ENCODE assay signal across 12 cellular contexts in the genomic region with DNA sequence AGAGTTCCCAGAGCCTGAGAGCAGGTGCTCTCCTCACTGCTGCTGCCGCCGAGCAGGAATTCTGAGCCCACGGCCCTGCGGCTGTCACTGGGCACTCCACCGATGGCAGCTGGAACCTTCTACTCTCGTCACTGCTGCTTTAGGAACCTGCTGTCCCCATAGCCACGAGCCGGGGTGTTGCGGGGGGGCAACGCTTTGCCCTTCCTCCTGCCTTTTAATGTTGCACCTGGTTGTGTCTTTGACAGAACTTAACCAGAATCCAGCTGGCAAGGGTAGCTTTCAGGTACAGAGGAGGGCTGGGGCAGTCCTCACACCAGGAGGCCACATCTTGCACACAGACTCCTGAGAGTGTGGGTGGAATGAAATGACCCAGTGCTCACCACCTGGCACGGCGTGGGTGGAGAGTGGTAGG. TPM values are rescaled to one million over a fixed set of nuclear protein-coding genes. Genes with fewer than 3 reads are reported as not detected.
DNase-seq lines count a peak whose midpoint lies in the region; ATAC-seq, FAIRE-seq and TF ChIP-seq lines count a peak whose summit lies in the region.
"Had no signal": no experiment of that assay in that cellular context is flagged by ENCODE, and none has a peak within 500 bp of the region (broad histone marks: within the 10 kb centered on the region; RNA-seq: fewer than 3 reads in every experiment).

No MANE protein-coding gene starts in this region.

- H4K20me1 ChIP-seq in GM23248 (ENCODE audit: insufficient read depth), result peaks cover 4% of the 10 kb centered on the region; the same call in 1 of the 2 replicates

- no peaks in the 10 kb centered on the region for H3F3A ChIP-seq in GM23248 (ENCODE audit: insufficient read depth)

- TF ChIP-seq CTCF in WTC11 (IDR thresholded peaks at IDR 0.05) (no peak), pancreas (IDR thresholded peaks at IDR 0.05) (no peak)

- ATAC-seq in GM21717 (IDR thresholded peaks at IDR 0.05; ENCODE audit: unreplicated experiment) (peak; percentile 20), WTC11 (no peak), naive B cell (ENCODE audit: low read depth in 2 of 2) (no peak), pancreas (no peak)

- POLR2A ChIA-PET in WTC11 (lab: Charles Lee), result no interaction called here

- H3K9me3 Mint-ChIP-seq in WTC11, result no peaks in the 10 kb centered on the region; the same call in 1 of the 2 replicates
- no peaks in the 10 kb centered on the region for H3K9me3 Mint-ChIP-seq in naive B cell
- H3K9me3 Mint-ChIP-seq: type B pancreatic cell had no signal

- WGBS in pancreas, 2 donors, result 63 to 81% methylated on average over 12 of the region's 12 CpGs
- 89% methylated on average over 12 of the region's 12 CpGs for WGBS in GM23248 (ENCODE audit: low coverage in 1 of 2, low lambda C conversion rate in 2 of 2, missing lambda C conversion rate in 2 of 2), 2 experiments

- H3K9me3 ChIP-seq in pancreas (no peaks in the 10 kb centered on the region), GM23248 (ENCODE audit: low read depth) (no peaks in the 10 kb centered on the region)

- DNase-seq in COLO668 (lab: John Stamatoyannopoulos, UW; ENCODE audit: unreplicated experiment) (peak; percentile 72), WTC11 (ENCODE audit: low spot score) (no peak), naive B cell (no peak), pancreas (no peak), COLO829 (ENCODE audit: low spot score) (no peak), KBM-7 (no peak), GM23248 (no peak)
- DNase-seq: brain microvascular endothelial cell, NCI-H1930 had no signal

- H3K27me3 ChIP-seq in pancreas (no peaks in the 10 kb centered on the region), GM23248 (replicated peaks; ENCODE audit: insufficient read depth) (no peaks in the 10 kb centered on the region)
- H3K27me3 ChIP-seq: brain microvascular endothelial cell had no signal

- peaks cover 87% of the 10 kb centered on the region for H3K79me2 ChIP-seq in GM23248 (ENCODE audit: insufficient read depth)

- H3K27ac Mint-ChIP-seq in WTC11, result 0 out of 2 replicates have a peak overlapping the region, but pooled peaks have one; percentile 45
- peak overlapping the region; percentile 95 to 99 (median 98) for H3K27ac Mint-ChIP-seq in naive B cell
- H3K27ac Mint-ChIP-seq: type B pancreatic cell had no signal

- CTCF ChIA-PET in WTC11 (lab: Charles Lee), result no interaction called here

- no peaks in the 10 kb centered on the region for H3K9me2 ChIP-seq in GM23248 (ENCODE audit: insufficient read depth)

- H3K4me1 ChIP-seq in pancreas, result peaks cover 0 to 12% (median 6%) of the 10 kb centered on the region in 3 donors
- H3K4me1 ChIP-seq in GM23248 (ENCODE audit: insufficient read depth), result no peaks in the 10 kb centered on the region

- H3K27me3 Mint-ChIP-seq in WTC11 (ENCODE audit: low read depth) (no peaks in the 10 kb centered on the region), naive B cell (no peaks in the 10 kb centered on the region)
- H3K27me3 Mint-ChIP-seq: type B pancreatic cell had no signal

- no peak overlapping the region for H3K4me3 ChIP-seq in pancreas
- H3K4me3 ChIP-seq in GM23248, result no peak overlapping the region

- H3K36me3 Mint-ChIP-seq in WTC11 (peaks cover 6% of the 10 kb centered on the region; the same call in 1 of the 2 replicates), naive B cell (peaks cover 8 to 22% of the 10 kb centered on the region in 2 donors)

- H3K4me1 Mint-ChIP-seq in WTC11 (peaks cover 86% of the 10 kb centered on the region), naive B cell (peaks cover 87 to 99% (median 96%) of the 10 kb centered on the region in 3 donors)

- H3K36me3 ChIP-seq in pancreas (no peaks in the 10 kb centered on the region), GM23248 (ENCODE audit: low read depth) (no peaks in the 10 kb centered on the region)
- H3K36me3 ChIP-seq: brain microvascular endothelial cell had no signal

- no peak overlapping the region for H3K4me2 ChIP-seq in GM23248 (ENCODE audit: unreplicated experiment)

- H3K27ac ChIP-seq in pancreas, result peak overlapping the region in 2 of 4 donors; percentile 1 to 4
- no peak overlapping the region for H3K27ac ChIP-seq in GM23248
- H3K27ac ChIP-seq: brain microvascular endothelial cell, parathyroid adenoma had no signal

- intact Hi-C loops in pancreas (cut with DNase I), result no loop called here

- in situ Hi-C loops in KBM-7 (cut with MboI; ENCODE audit: low pct_unique_long_range_greater_than_20kb, low sequenced_read_pairs), result no loop called here
- in situ Hi-C loops in GM23248 (cut with MboI), result no loop called here

- H2AFZ ChIP-seq in GM23248, result no peak overlapping the region
- H2AFZ ChIP-seq: parathyroid adenoma had no signal

- no peak for FAIRE-seq in pancreas (lab: Jason Lieb, UNC)

- H3K4me3 Mint-ChIP-seq in WTC11 (no peak overlapping the region), naive B cell (peak overlapping the region; percentile 48 to 89 (median 72))
- H3K4me3 Mint-ChIP-seq: type B pancreatic cell had no signal

- no peak overlapping the region for H3K9ac ChIP-seq in GM23248
- H3K9ac ChIP-seq: parathyroid adenoma had no signal

TF ChIP-seq in WTC11, 78 proteins besides CTCF, POLR2A, EP300 and RAD21:
- no peak for TF ChIP-seq ZNF232 (CRISPR knock-in tag; IDR thresholded peaks at IDR 0.05)
- no peak for TF ChIP-seq TCF7 (CRISPR knock-in tag; IDR thresholded peaks at IDR 0.05; ENCODE audit: low read depth)
- TF ChIP-seq, protein P1, sequence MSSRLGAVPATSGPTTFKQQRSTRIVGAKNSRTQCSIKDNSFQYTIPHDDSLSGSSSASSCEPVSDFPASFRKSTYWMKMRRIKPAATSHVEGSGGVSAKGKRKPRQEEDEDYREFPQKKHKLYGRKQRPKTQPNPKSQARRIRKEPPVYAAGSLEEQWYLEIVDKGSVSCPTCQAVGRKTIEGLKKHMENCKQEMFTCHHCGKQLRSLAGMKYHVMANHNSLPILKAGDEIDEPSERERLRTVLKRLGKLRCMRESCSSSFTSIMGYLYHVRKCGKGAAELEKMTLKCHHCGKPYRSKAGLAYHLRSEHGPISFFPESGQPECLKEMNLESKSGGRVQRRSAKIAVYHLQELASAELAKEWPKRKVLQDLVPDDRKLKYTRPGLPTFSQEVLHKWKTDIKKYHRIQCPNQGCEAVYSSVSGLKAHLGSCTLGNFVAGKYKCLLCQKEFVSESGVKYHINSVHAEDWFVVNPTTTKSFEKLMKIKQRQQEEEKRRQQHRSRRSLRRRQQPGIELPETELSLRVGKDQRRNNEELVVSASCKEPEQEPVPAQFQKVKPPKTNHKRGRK (CRISPR knock-in tag; IDR thresholded peaks at IDR 0.05; ENCODE audit: borderline replicate concordance), result no peak
- TF ChIP-seq, protein P2, sequence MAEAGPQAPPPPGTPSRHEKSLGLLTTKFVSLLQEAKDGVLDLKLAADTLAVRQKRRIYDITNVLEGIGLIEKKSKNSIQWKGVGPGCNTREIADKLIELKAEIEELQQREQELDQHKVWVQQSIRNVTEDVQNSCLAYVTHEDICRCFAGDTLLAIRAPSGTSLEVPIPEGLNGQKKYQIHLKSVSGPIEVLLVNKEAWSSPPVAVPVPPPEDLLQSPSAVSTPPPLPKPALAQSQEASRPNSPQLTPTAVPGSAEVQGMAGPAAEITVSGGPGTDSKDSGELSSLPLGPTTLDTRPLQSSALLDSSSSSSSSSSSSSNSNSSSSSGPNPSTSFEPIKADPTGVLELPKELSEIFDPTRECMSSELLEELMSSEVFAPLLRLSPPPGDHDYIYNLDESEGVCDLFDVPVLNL (CRISPR knock-in tag; IDR thresholded peaks at IDR 0.05; ENCODE audit: borderline replicate concordance, low read depth), result no peak
- TF ChIP-seq, protein P3, sequence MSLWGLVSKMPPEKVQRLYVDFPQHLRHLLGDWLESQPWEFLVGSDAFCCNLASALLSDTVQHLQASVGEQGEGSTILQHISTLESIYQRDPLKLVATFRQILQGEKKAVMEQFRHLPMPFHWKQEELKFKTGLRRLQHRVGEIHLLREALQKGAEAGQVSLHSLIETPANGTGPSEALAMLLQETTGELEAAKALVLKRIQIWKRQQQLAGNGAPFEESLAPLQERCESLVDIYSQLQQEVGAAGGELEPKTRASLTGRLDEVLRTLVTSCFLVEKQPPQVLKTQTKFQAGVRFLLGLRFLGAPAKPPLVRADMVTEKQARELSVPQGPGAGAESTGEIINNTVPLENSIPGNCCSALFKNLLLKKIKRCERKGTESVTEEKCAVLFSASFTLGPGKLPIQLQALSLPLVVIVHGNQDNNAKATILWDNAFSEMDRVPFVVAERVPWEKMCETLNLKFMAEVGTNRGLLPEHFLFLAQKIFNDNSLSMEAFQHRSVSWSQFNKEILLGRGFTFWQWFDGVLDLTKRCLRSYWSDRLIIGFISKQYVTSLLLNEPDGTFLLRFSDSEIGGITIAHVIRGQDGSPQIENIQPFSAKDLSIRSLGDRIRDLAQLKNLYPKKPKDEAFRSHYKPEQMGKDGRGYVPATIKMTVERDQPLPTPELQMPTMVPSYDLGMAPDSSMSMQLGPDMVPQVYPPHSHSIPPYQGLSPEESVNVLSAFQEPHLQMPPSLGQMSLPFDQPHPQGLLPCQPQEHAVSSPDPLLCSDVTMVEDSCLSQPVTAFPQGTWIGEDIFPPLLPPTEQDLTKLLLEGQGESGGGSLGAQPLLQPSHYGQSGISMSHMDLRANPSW (CRISPR knock-in tag; conservative IDR thresholded peaks at IDR 0.05; ENCODE audit: low read depth), result no peak

RNA-seq across cellular contexts. Expression of a gene that starts 32.4 kb away (rescaled TPM):
- total RNA-seq in WTC11 (2021), result 63.7 to 75.4 TPM (median 65.1 TPM) in 3 replicates
- polyA plus RNA-seq in naive B cell (ENCODE audit: low read depth in 6 of 6), result 100 to 1,000 TPM in 1 of 6 donors, 10 to 100 TPM in 5; 70.7 to 108 (median 76.7) TPM
- total RNA-seq in pancreas, result 10 to 100 TPM; 30.8 to 57.6 (median 31.4) TPM
- 10 to 100 TPM; 28.4 to 29.9 TPM for polyA plus RNA-seq in pancreas
- 13.9 and 25.2 TPM in 2 replicates for total RNA-seq in GM23248 (2014; rRNA removed; shearing (Covaris generic))
- 5.1 and 5.7 TPM in 2 replicates for polyA plus RNA-seq in GM23248 (2016; fragmentation: Nextera tagmentation; extraction: Ambion mirVana)
